20 cellular contexts compared by ENCODE assay signal in the genomic region with DNA sequence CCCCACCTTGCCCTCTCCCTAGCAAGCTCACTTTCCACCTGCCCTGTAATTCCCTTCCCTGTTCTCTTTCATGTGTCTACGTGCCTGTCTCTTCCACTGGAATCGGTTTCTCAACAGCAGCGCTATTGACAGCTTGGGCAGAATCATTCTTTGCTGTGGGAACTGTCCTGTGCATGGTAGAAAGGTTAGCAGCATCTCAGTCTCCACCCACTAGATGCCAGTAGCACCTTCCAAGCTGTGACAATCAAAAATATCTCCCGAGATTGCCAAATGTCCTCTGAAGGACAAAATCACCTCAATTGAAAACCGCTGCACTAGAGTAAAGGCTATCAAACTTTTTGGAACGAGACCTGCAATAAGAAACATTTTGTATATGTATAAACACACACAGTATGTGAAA.
"Had no signal": no experiment of that assay in that cellular context is flagged by ENCODE, and none has a peak within 500 bp of the region (broad histone marks: within the 10 kb centered on the region; RNA-seq: fewer than 3 reads in every experiment).

No MANE protein-coding gene starts in this region.

- DNase-seq: erythroblast; foreskin melanocyte; kidney; left cardiac atrium; left ventricle myocardium inferior; lower lobe of right lung; natural killer cell; stimulated activated CD4-positive, alpha-beta T cell treated with anti-CD3 and anti-CD28 coated beads, Interleukin-1b, Interleukin-23, amount 100 ng/mL, for 48 hours; stimulated activated CD4-positive, alpha-beta T cell treated with anti-CD3 and anti-CD28 coated beads, Interleukin-4, amount 100 ng/mL, for 24 hours; tibial artery; upper lobe of right lung had no signal

- H3K4me2 ChIP-seq: hepatocyte had no signal

- H3K27me3 ChIP-seq: hepatocyte, right atrium auricular region, tibial artery, upper lobe of right lung, vagina had no signal

- H3K27me3 Mint-ChIP-seq: memory B cell; stimulated activated memory B cell treated with anti-CD40 and anti-IgM and Interleukin-4, amounts not matched to agents 10 μg/mL and 1 μg/mL and 100 μg/mL, for 72 hours; stimulated activated naive CD8-positive, alpha-beta T cell treated with anti-CD3 and anti-CD28 coated beads, Interleukin-15, Interleukin-2, amounts not matched to agents 100 ng/mL and 50 ng/mL, for 24 hours had no signal

- H3K4me3 Mint-ChIP-seq: dendritic cell treated with granulocyte-macrophage colony-stimulating factor and Interleukin-4, amounts not matched to agents 40 ng/mL and 50 ng/mL, for 4 days; memory B cell; mesothelial cell of epicardium; natural killer cell; neural crest cell; stimulated activated memory B cell treated with anti-CD40 and anti-IgM and Interleukin-4, amounts not matched to agents 10 μg/mL and 1 μg/mL and 100 μg/mL, for 72 hours; stimulated activated naive CD8-positive, alpha-beta T cell treated with anti-CD3 and anti-CD28 coated beads, Interleukin-15, Interleukin-2, amounts not matched to agents 100 ng/mL and 50 ng/mL, for 24 hours had no signal

- H3K36me3 ChIP-seq: left ventricle myocardium inferior, lower lobe of right lung, right atrium auricular region, tibial artery, upper lobe of right lung, vagina had no signal

- H3K9me3 ChIP-seq: left ventricle myocardium inferior, lower lobe of right lung, right atrium auricular region, tibial artery, upper lobe of right lung, vagina had no signal

- H3K27ac Mint-ChIP-seq: dendritic cell treated with granulocyte-macrophage colony-stimulating factor and Interleukin-4, amounts not matched to agents 40 ng/mL and 50 ng/mL, for 4 days; memory B cell; mesothelial cell of epicardium; natural killer cell; stimulated activated memory B cell treated with anti-CD40 and anti-IgM and Interleukin-4, amounts not matched to agents 10 μg/mL and 1 μg/mL and 100 μg/mL, for 72 hours; stimulated activated naive CD8-positive, alpha-beta T cell treated with anti-CD3 and anti-CD28 coated beads, Interleukin-15, Interleukin-2, amounts not matched to agents 100 ng/mL and 50 ng/mL, for 24 hours had no signal

- H3K4me1 ChIP-seq: left ventricle myocardium inferior, lower lobe of right lung, right atrium auricular region, tibial artery, upper lobe of right lung, vagina had no signal

- H3K4me3 ChIP-seq: hepatocyte, left ventricle myocardium inferior, lower lobe of right lung, right atrium auricular region, tibial artery, upper lobe of right lung, vagina had no signal

- H3K4me1 Mint-ChIP-seq: memory B cell; mesothelial cell of epicardium; natural killer cell; neural crest cell; stimulated activated memory B cell treated with anti-CD40 and anti-IgM and Interleukin-4, amounts not matched to agents 10 μg/mL and 1 μg/mL and 100 μg/mL, for 72 hours had no signal

- ATAC-seq: left cardiac atrium; lower lobe of right lung; natural killer cell; stimulated activated memory B cell treated with anti-CD40 and anti-IgM and Interleukin-4, amounts not matched to agents 10 μg/mL and 1 μg/mL and 100 μg/mL, for 72 hours had no signal

- H3K79me2 ChIP-seq: hepatocyte had no signal

- H3K36me3 Mint-ChIP-seq: memory B cell; mesothelial cell of epicardium; natural killer cell; stimulated activated memory B cell treated with anti-CD40 and anti-IgM and Interleukin-4, amounts not matched to agents 10 μg/mL and 1 μg/mL and 100 μg/mL, for 72 hours had no signal

- H2AFZ ChIP-seq: hepatocyte had no signal

- H3K9me3 Mint-ChIP-seq: dendritic cell treated with granulocyte-macrophage colony-stimulating factor and Interleukin-4, amounts not matched to agents 40 ng/mL and 50 ng/mL, for 4 days; memory B cell; mesothelial cell of epicardium; natural killer cell; neural crest cell; stimulated activated memory B cell treated with anti-CD40 and anti-IgM and Interleukin-4, amounts not matched to agents 10 μg/mL and 1 μg/mL and 100 μg/mL, for 72 hours; stimulated activated naive CD8-positive, alpha-beta T cell treated with anti-CD3 and anti-CD28 coated beads, Interleukin-15, Interleukin-2, amounts not matched to agents 100 ng/mL and 50 ng/mL, for 24 hours had no signal

- H3K27ac ChIP-seq: hepatocyte, left ventricle myocardium inferior, lower lobe of right lung, right atrium auricular region, tibial artery, upper lobe of right lung, vagina had no signal
